In genomic region chr6:163148781-163149534, GRCh38 we compare ENCODE assay signal across 24 cellular contexts.
DNase-seq lines count a peak whose midpoint lies in the region; ATAC-seq, FAIRE-seq and TF ChIP-seq lines count a peak whose summit lies in the region.
"Had no signal": no experiment of that assay in that cellular context is flagged by ENCODE, and none has a peak within 500 bp of the region (broad histone marks: within the 10 kb centered on the region; RNA-seq: fewer than 3 reads in every experiment).

No MANE protein-coding gene starts in this region.

- peak; percentile 34 for ATAC-seq in WTC11
- no peak for ATAC-seq in esophagus mucosa
- ATAC-seq: activated T-cell treated with anti-CD3 and anti-CD28 coated beads, Interleukin-2, amount 50 U/mL, for 72 hours; foreskin keratinocyte; naive thymus-derived CD8-positive, alpha-beta T cell had no signal

- no peak overlapping the region for H3K27ac Mint-ChIP-seq in WTC11
- H3K27ac Mint-ChIP-seq: activated naive CD4-positive, alpha-beta T cell treated with anti-CD3 and anti-CD28 coated beads, Interleukin-2, amount 10 ng/mL, durations not matched to agents 7 days and 5 days; activated T-cell treated with anti-CD3 and anti-CD28 coated beads, Interleukin-2, amount 50 U/mL, for 72 hours; CD4-positive, alpha-beta T cell had no signal

- FAIRE-seq in frontal cortex (lab: Jason Lieb, UNC), result no peak
- FAIRE-seq: astrocyte had no signal

- H3K4me3 Mint-ChIP-seq in WTC11, result no peak overlapping the region
- H3K4me3 Mint-ChIP-seq: activated naive CD4-positive, alpha-beta T cell treated with anti-CD3 and anti-CD28 coated beads, Interleukin-2, amount 10 ng/mL, durations not matched to agents 7 days and 5 days; activated T-cell treated with anti-CD3 and anti-CD28 coated beads, Interleukin-2, amount 50 U/mL, for 72 hours; CD4-positive, alpha-beta T cell; naive thymus-derived CD8-positive, alpha-beta T cell had no signal

- peaks cover 0 to 17% (median 0%) of the 10 kb centered on the region in 7 donors for H3K27me3 ChIP-seq in spleen (replicated peaks in 1 of 7)
- H3K27me3 ChIP-seq: foreskin keratinocyte, testis had no signal

- H3K4me1 Mint-ChIP-seq in WTC11, result peaks cover 12% of the 10 kb centered on the region
- H3K4me1 Mint-ChIP-seq: activated naive CD4-positive, alpha-beta T cell treated with anti-CD3 and anti-CD28 coated beads, Interleukin-2, amount 10 ng/mL, durations not matched to agents 7 days and 5 days; naive thymus-derived CD8-positive, alpha-beta T cell had no signal

- H3K27ac ChIP-seq in temporal lobe (ENCODE audit: low read depth, low read length) (peak overlapping the region; percentile 94), spleen (no peak overlapping the region)
- H3K27ac ChIP-seq: foreskin keratinocyte, testis had no signal

- no peak overlapping the region for H3K4me3 ChIP-seq in spleen

- CTCF ChIA-PET in WTC11 (lab: Charles Lee), result interaction anchor here (0.8 to 1.0 kb wide), 2 partner anchors 28 to 263 kb away, joined by 4 to 6 read pairs; no protein-coding TSS in a partner anchor

- H3K4me1 ChIP-seq in spleen, result no peaks in the 10 kb centered on the region
- H3K4me1 ChIP-seq: foreskin keratinocyte, testis had no signal

- no peaks in the 10 kb centered on the region for H3K9me3 Mint-ChIP-seq in WTC11
- H3K9me3 Mint-ChIP-seq: activated naive CD4-positive, alpha-beta T cell treated with anti-CD3 and anti-CD28 coated beads, Interleukin-2, amount 10 ng/mL, durations not matched to agents 7 days and 5 days; activated T-cell treated with anti-CD3 and anti-CD28 coated beads, Interleukin-2, amount 50 U/mL, for 72 hours; CD4-positive, alpha-beta T cell had no signal

- intact Hi-C loops in spleen (cut with DNase I; ENCODE audit: low total_unique reads), result no loop called here

- TF ChIP-seq POLR2A in spleen (IDR thresholded peaks at IDR 0.05), result no peak

- TF ChIP-seq CTCF in WTC11 (IDR thresholded peaks at IDR 0.05) (no peak), spleen (IDR thresholded peaks at IDR 0.05 in 8 of 11, conservative IDR thresholded peaks at IDR 0.05 in 3 of 11) (no peak)

- DNase-seq in WTC11 (ENCODE audit: low spot score), result no peak
- DNase-seq in frontal cortex (ENCODE audit: low spot score in 2 of 2), result peak; percentile 25 to 55
- DNase-seq in medulla oblongata (ENCODE audit: extremely low spot score), result peak; percentile 65
- DNase-seq in AG20443 (ENCODE audit: low spot score), result no peak
- DNase-seq in NCI-H345 (lab: John Stamatoyannopoulos, UW), result no peak
- no peak for DNase-seq in spleen
- DNase-seq: activated CD4-positive, alpha-beta T cell treated with anti-CD3 and anti-CD28 coated beads for 4 hours; activated naive CD4-positive, alpha-beta T cell treated with anti-CD3 and anti-CD28 coated beads, Interleukin-2, amount 10 ng/mL, durations not matched to agents 7 days and 5 days; activated T-cell treated with anti-CD3 and anti-CD28 coated beads, Interleukin-2, amount 50 U/mL, for 72 hours; CD4-positive, alpha-beta T cell; cerebellar nuclear complex; DMS153; effector CD4-positive, alpha-beta T cell; foreskin keratinocyte; GDM1; kidney glomerular epithelial cell; naive thymus-derived CD8-positive, alpha-beta T cell; NCI-H1092 treated with DMSO at 0.1 percent for 48 hours; NCI-H2029; stimulated activated CD4-positive, alpha-beta T cell treated with anti-CD3 and anti-CD28 coated beads, Interleukin-1b, Interleukin-23, amount 100 ng/mL, for 48 hours; testis had no signal

- POLR2A ChIA-PET in WTC11 (lab: Charles Lee), result no interaction called here

- no peaks in the 10 kb centered on the region for H3K27me3 Mint-ChIP-seq in WTC11 (ENCODE audit: low read depth)

- no peaks in the 10 kb centered on the region for H3K36me3 ChIP-seq in spleen

- peaks cover 0 to 3% (median 0%) of the 10 kb centered on the region in 8 donors for H3K9me3 ChIP-seq in spleen
- H3K9me3 ChIP-seq: testis had no signal

- no peaks in the 10 kb centered on the region for H3K36me3 Mint-ChIP-seq in WTC11
- H3K36me3 Mint-ChIP-seq: activated naive CD4-positive, alpha-beta T cell treated with anti-CD3 and anti-CD28 coated beads, Interleukin-2, amount 10 ng/mL, durations not matched to agents 7 days and 5 days; naive thymus-derived CD8-positive, alpha-beta T cell had no signal

- 50 to 77% (median 66%) methylated on average over 34 to 35 of the region's 35 CpGs for WGBS in spleen, 5 donors

TF ChIP-seq in WTC11, 78 proteins besides CTCF, POLR2A, EP300 and RAD21 (continues in another document):
- no peak for TF ChIP-seq NR1H2 (CRISPR knock-in tag; IDR thresholded peaks at IDR 0.05)
- no peak for TF ChIP-seq MLX (CRISPR knock-in tag; IDR thresholded peaks at IDR 0.05)
- no peak for TF ChIP-seq MAX (CRISPR knock-in tag; IDR thresholded peaks at IDR 0.05)
- no peak for TF ChIP-seq PRDM15 (CRISPR knock-in tag; IDR thresholded peaks at IDR 0.05)
- no peak for TF ChIP-seq ZBTB21 (CRISPR knock-in tag; IDR thresholded peaks at IDR 0.05; ENCODE audit: borderline replicate concordance)
- no peak for TF ChIP-seq ZNF671 (CRISPR knock-in tag; IDR thresholded peaks at IDR 0.05)
- no peak for TF ChIP-seq NR3C1 (CRISPR knock-in tag; conservative IDR thresholded peaks at IDR 0.05; ENCODE audit: low read depth)
- TF ChIP-seq TCF7 (CRISPR knock-in tag; IDR thresholded peaks at IDR 0.05; ENCODE audit: low read depth), result no peak
- no peak for TF ChIP-seq ATF1 (CRISPR knock-in tag; IDR thresholded peaks at IDR 0.05)
- no peak for TF ChIP-seq ZNF281 (CRISPR knock-in tag; IDR thresholded peaks at IDR 0.05)
- no peak for TF ChIP-seq E2F1 (CRISPR knock-in tag; IDR thresholded peaks at IDR 0.05)
- no peak for TF ChIP-seq NFYB (CRISPR knock-in tag; conservative IDR thresholded peaks at IDR 0.05; ENCODE audit: low read depth)

Comparison
In these comparisons a context has a peak if more than half of its experiments do, and no peak if none do; other contexts are left out.
1. DNase-seq: peak in frontal cortex (2 of 2) and medulla oblongata (single experiment); none in WTC11 (single experiment), AG20443 (single experiment), NCI-H345 (single experiment) and spleen (single experiment).